3 cellular contexts compared by ENCODE assay signal in the genomic region with DNA sequence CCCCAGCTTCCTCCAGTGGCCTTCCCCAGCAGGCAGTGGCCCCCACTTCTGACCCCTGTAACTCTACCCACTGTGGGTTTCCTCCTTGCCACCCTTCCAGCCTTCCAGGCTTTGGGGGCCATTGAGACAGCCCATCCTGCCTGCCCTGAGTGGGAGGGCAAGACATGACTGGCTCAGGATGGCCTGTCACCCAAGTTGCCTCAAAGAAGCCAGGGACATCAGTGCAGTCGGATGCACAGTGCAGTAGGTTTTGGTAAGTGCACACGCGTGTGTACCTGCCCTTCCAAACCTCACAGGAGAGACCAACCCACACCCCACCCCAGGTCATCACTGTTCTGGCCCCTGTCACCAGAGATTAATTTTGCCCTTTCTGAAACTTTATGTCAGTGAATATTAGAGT.
TF ChIP-seq lines count a peak whose summit lies in the region.

No MANE protein-coding gene starts in this region.

TF ChIP-seq in SK-N-SH treated with all-trans-retinoic acid at 6 μM for 48 hours, 23 proteins besides CTCF, POLR2A, EP300 and RAD21:
- TF ChIP-seq ZFP3 (CRISPR knock-in tag; IDR thresholded peaks at IDR 0.05) (no peak), ISL1 (CRISPR knock-in tag; IDR thresholded peaks at IDR 0.05) (no peak), ZNF70 (CRISPR knock-in tag; IDR thresholded peaks at IDR 0.05) (no peak), ZC3H10 (CRISPR knock-in tag; IDR thresholded peaks at IDR 0.05) (no peak), ZFP30 (CRISPR knock-in tag; IDR thresholded peaks at IDR 0.05) (no peak), SNAI2 (CRISPR knock-in tag; IDR thresholded peaks at IDR 0.05) (no peak), TCF4 (CRISPR knock-in tag; IDR thresholded peaks at IDR 0.05; ENCODE audit: borderline replicate concordance) (no peak), OSR1 (CRISPR knock-in tag; IDR thresholded peaks at IDR 0.05) (no peak)
- TF ChIP-seq, protein P1, sequence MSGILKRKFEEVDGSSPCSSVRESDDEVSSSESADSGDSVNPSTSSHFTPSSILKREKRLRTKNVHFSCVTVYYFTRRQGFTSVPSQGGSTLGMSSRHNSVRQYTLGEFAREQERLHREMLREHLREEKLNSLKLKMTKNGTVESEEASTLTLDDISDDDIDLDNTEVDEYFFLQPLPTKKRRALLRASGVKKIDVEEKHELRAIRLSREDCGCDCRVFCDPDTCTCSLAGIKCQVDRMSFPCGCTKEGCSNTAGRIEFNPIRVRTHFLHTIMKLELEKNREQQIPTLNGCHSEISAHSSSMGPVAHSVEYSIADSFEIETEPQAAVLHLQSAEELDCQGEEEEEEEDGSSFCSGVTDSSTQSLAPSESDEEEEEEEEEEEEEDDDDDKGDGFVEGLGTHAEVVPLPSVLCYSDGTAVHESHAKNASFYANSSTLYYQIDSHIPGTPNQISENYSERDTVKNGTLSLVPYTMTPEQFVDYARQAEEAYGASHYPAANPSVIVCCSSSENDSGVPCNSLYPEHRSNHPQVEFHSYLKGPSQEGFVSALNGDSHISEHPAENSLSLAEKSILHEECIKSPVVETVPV (CRISPR knock-in tag; IDR thresholded peaks at IDR 0.05) = no peak

TF ChIP-seq in SK-N-SH, 30 proteins besides CTCF, POLR2A, EP300 and RAD21:
- TF ChIP-seq TEAD4 (IDR thresholded peaks at IDR 0.05; ENCODE audit: borderline replicate concordance, insufficient read depth) (no peak), MEF2A (IDR thresholded peaks at IDR 0.05; ENCODE audit: borderline replicate concordance, low read depth) (no peak), NRF1 (IDR thresholded peaks at IDR 0.05; ENCODE audit: low read depth, low read length) (no peak), CHD2 (IDR thresholded peaks at IDR 0.05; ENCODE audit: low read length, partially characterized antibody) (no peak), TCF12 (IDR thresholded peaks at IDR 0.05) (no peak), RXRA (IDR thresholded peaks at IDR 0.05; ENCODE audit: borderline replicate concordance, low read depth) (no peak), NFIC (IDR thresholded peaks at IDR 0.05; ENCODE audit: borderline replicate concordance) (no peak), MXI1 (IDR thresholded peaks at IDR 0.05; ENCODE audit: low read depth, low read length) (no peak), RCOR1 (IDR thresholded peaks at IDR 0.05; ENCODE audit: low read length) (no peak), SMC3 (IDR thresholded peaks at IDR 0.05; ENCODE audit: low read depth, low read length) (no peak)
- TF ChIP-seq, protein P2, sequence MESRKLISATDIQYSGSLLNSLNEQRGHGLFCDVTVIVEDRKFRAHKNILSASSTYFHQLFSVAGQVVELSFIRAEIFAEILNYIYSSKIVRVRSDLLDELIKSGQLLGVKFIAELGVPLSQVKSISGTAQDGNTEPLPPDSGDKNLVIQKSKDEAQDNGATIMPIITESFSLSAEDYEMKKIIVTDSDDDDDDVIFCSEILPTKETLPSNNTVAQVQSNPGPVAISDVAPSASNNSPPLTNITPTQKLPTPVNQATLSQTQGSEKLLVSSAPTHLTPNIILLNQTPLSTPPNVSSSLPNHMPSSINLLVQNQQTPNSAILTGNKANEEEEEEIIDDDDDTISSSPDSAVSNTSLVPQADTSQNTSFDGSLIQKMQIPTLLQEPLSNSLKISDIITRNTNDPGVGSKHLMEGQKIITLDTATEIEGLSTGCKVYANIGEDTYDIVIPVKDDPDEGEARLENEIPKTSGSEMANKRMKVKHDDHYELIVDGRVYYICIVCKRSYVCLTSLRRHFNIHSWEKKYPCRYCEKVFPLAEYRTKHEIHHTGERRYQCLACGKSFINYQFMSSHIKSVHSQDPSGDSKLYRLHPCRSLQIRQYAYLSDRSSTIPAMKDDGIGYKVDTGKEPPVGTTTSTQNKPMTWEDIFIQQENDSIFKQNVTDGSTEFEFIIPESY (IDR thresholded peaks at IDR 0.05; ENCODE audit: borderline replicate concordance, low read depth) = no peak
TF ChIP-seq in SK-N-SH: peak in this region for 0.

TF ChIP-seq in IMR-90, 13 proteins besides CTCF, POLR2A, EP300 and RAD21:
- TF ChIP-seq CHD1 (IDR thresholded peaks at IDR 0.05; ENCODE audit: low read depth, low read length) (no peak), SMC3 (IDR thresholded peaks at IDR 0.05; ENCODE audit: low read depth, low read length) (no peak), FOS (IDR thresholded peaks at IDR 0.05; ENCODE audit: low read depth, low read length) (no peak), MAZ (IDR thresholded peaks at IDR 0.05; ENCODE audit: borderline replicate concordance, low read depth, low read length) (no peak), MAFK (IDR thresholded peaks at IDR 0.05; ENCODE audit: low read depth, low read length) (no peak), NFE2L2 (IDR thresholded peaks at IDR 0.05; ENCODE audit: low read depth, low read length) (no peak), CEBPB (IDR thresholded peaks at IDR 0.05; ENCODE audit: low read depth, low read length) (no peak), MXI1 (IDR thresholded peaks at IDR 0.05; ENCODE audit: borderline replicate concordance, low read depth, low read length) (no peak), BHLHE40 (IDR thresholded peaks at IDR 0.05; ENCODE audit: low read depth, low read length) (no peak), RFX5 (IDR thresholded peaks at IDR 0.05; ENCODE audit: low read depth, low read length) (no peak)
- TF ChIP-seq, protein P3, sequence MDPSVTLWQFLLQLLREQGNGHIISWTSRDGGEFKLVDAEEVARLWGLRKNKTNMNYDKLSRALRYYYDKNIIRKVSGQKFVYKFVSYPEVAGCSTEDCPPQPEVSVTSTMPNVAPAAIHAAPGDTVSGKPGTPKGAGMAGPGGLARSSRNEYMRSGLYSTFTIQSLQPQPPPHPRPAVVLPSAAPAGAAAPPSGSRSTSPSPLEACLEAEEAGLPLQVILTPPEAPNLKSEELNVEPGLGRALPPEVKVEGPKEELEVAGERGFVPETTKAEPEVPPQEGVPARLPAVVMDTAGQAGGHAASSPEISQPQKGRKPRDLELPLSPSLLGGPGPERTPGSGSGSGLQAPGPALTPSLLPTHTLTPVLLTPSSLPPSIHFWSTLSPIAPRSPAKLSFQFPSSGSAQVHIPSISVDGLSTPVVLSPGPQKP (IDR thresholded peaks at IDR 0.05; ENCODE audit: borderline replicate concordance, low read depth, low read length) = no peak
- TF ChIP-seq, protein P4, sequence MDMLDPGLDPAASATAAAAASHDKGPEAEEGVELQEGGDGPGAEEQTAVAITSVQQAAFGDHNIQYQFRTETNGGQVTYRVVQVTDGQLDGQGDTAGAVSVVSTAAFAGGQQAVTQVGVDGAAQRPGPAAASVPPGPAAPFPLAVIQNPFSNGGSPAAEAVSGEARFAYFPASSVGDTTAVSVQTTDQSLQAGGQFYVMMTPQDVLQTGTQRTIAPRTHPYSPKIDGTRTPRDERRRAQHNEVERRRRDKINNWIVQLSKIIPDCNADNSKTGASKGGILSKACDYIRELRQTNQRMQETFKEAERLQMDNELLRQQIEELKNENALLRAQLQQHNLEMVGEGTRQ (IDR thresholded peaks at IDR 0.05; ENCODE audit: low read depth, low read length) = no peak
